ENCODE assay signal across 2 cellular contexts in genomic region chr2:109929222-109929621, GRCh38. TPM values are rescaled to one million over a fixed set of nuclear protein-coding genes. Genes with fewer than 3 reads are reported as not detected.
"Had no signal": no experiment of that assay in that cellular context is flagged by ENCODE, and none has a peak within 500 bp of the region (broad histone marks: within the 10 kb centered on the region; RNA-seq: fewer than 3 reads in every experiment).

No MANE protein-coding gene starts in this region.

RNA-seq across cellular contexts. Expression of gene LIMS3, which starts 30.7 kb away (rescaled TPM):
- total RNA-seq: activated CD4-positive, alpha-beta T cell treated with anti-CD3 and anti-CD28 coated beads, Interleukin-2, amount 10 ng/mL, durations not matched to agents 7 days and 5 days; activated T-helper 2 cell treated with anti-CD3 and anti-CD28 coated beads, Interferon-gamma antibody, Interleukin-2, Interleukin-4, amounts not matched to agents 10 μg/mL and 5 μg/mL and 100 μg/mL, durations not matched to agents 14 hours and 24 hours and 36 hours had no signal
